8 cellular contexts compared by ENCODE assay signal in the genomic region with DNA sequence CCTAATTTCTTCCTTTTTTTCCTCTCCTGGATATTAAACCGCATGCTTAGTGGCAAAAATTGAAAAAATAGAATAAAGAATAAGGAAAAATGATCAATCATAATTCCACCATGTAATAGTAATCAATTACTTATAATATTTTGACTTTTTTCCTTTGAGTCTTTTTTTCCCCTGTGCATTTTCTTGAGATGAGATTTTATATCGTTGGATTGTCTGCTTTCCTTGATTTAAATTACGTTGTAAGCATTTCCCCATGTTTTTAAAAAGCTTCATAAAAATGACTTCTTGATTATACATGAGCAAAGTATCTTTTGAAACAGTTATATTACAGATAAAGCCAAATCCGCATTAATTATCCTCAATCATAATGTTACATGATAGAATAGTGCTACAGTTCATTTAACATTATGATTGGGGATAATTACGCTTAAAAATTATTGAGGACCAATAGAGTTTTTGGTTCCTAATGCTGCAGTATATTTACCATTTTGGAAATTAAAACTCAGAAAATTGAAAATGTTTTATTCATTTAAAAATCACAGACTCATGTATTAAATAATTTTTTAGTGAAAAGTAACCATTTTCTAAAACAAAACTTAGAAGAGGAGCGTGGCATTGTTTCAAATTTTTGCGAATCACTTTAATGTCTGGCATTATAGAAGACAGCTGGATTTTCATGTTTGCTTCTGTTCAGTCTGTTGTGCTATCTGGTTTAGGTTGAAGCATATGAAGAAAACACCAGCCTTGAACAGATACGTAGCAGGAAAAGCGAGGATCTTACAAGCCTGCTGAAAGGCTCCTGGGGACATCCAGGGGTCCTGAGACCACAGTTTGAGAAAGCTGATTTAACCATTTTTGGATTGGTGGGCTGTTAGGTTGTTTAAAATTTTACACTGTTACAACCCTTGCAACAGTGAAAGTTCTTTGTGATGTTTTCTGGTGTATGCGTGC.
DNase-seq lines count a peak whose midpoint lies in the region; ATAC-seq and TF ChIP-seq lines count a peak whose summit lies in the region.

No MANE protein-coding gene starts in this region.

- no peaks in the 10 kb centered on the region for H3K27me3 ChIP-seq in iPS-15b (ENCODE audit: control insufficient read depth, insufficient read depth, low read length)

- no peaks in the 10 kb centered on the region for H3K9me3 ChIP-seq in iPS-15b (ENCODE audit: control insufficient read depth, insufficient read depth, low read length)

- peaks cover 9 to 12% of the 10 kb centered on the region in 2 donors for H3K4me1 Mint-ChIP-seq in stimulated activated naive B cell treated with anti-CD40 and anti-IgM and Interleukin-4, amounts not matched to agents 10 μg/mL and 1 μg/mL and 100 μg/mL, for 72 hours

- peak overlapping the region; percentile 22 for H3K27ac Mint-ChIP-seq in stimulated activated naive B cell treated with anti-CD40 and anti-IgM and Interleukin-4, amounts not matched to agents 10 μg/mL and 1 μg/mL and 100 μg/mL, for 72 hours

- H3K36me3 ChIP-seq in iPS-15b (ENCODE audit: control insufficient read depth, insufficient read depth, low read length) = no peaks in the 10 kb centered on the region

- peaks cover 5% of the 10 kb centered on the region for H3K4me1 ChIP-seq in iPS-15b (ENCODE audit: control insufficient read depth, insufficient read depth, low read length)

- H3K4me3 ChIP-seq in WI38 (ENCODE audit: low read depth, low read length) (peak overlapping the region; percentile 93), iPS-15b (ENCODE audit: low read depth, low read length) (peak overlapping the region; percentile 78)

- peak overlapping the region; percentile 48 to 98 for H3K4me3 Mint-ChIP-seq in stimulated activated naive B cell treated with anti-CD40 and anti-IgM and Interleukin-4, amounts not matched to agents 10 μg/mL and 1 μg/mL and 100 μg/mL, for 72 hours

- H3K27me3 Mint-ChIP-seq in stimulated activated naive B cell treated with anti-CD40 and anti-IgM and Interleukin-4, amounts not matched to agents 10 μg/mL and 1 μg/mL and 100 μg/mL, for 72 hours = no peaks in the 10 kb centered on the region

- peak overlapping the region; percentile 97 for H3K9ac ChIP-seq in iPS-15b (ENCODE audit: low read depth, low read length)

- no peaks in the 10 kb centered on the region for H3K9me3 Mint-ChIP-seq in stimulated activated naive B cell treated with anti-CD40 and anti-IgM and Interleukin-4, amounts not matched to agents 10 μg/mL and 1 μg/mL and 100 μg/mL, for 72 hours

- ATAC-seq in stimulated activated naive B cell treated with anti-CD40 and anti-IgM and Interleukin-4, amounts not matched to agents 10 μg/mL and 1 μg/mL and 100 μg/mL, for 72 hours (replicated peaks) = no peak
- no peak for ATAC-seq in GM18870 (IDR thresholded peaks at IDR 0.05; ENCODE audit: unreplicated experiment)

- TF ChIP-seq CTCF in WI38 (IDR thresholded peaks at IDR 0.05; ENCODE audit: low read depth, low read length) = no peak

- DNase-seq in NCI-H748 (lab: John Stamatoyannopoulos, UW; ENCODE audit: unreplicated experiment) (peak; percentile 17), NCI-H748 treated with DMSO at 0.1 percent for 48 hours (lab: John Stamatoyannopoulos, UW) (no peak), NCI-H2171 treated with DMSO at 0.1 percent for 48 hours (lab: John Stamatoyannopoulos, UW) (no peak), RPMI8226 (no peak)
- no peak for DNase-seq in stimulated activated naive B cell treated with anti-CD40 and anti-IgM and Interleukin-4, amounts not matched to agents 10 μg/mL and 1 μg/mL and 100 μg/mL, for 72 hours

- peaks cover 1 to 15% of the 10 kb centered on the region in 2 donors for H3K36me3 Mint-ChIP-seq in stimulated activated naive B cell treated with anti-CD40 and anti-IgM and Interleukin-4, amounts not matched to agents 10 μg/mL and 1 μg/mL and 100 μg/mL, for 72 hours
